Comparison of ENCODE assay signal across 10 cellular contexts in genomic region chr12:51219345-51219744, GRCh38. TPM values are rescaled to one million over a fixed set of nuclear protein-coding genes. Genes with fewer than 3 reads are reported as not detected.
DNase-seq lines count a peak whose midpoint lies in the region; ATAC-seq and TF ChIP-seq lines count a peak whose summit lies in the region.
"Had no signal": no experiment of that assay in that cellular context is flagged by ENCODE, and none has a peak within 500 bp of the region (broad histone marks: within the 10 kb centered on the region; RNA-seq: fewer than 3 reads in every experiment).

No MANE protein-coding gene starts in this region.

- no peak overlapping the region for H3K27ac ChIP-seq in WERI-Rb-1
- H3K27ac ChIP-seq in upper lobe of left lung, result peak overlapping the region; percentile 95 to 98 (median 98)
- H3K27ac ChIP-seq: C4-2B had no signal

- no peak for TF ChIP-seq CTCF in WERI-Rb-1 (IDR thresholded peaks at IDR 0.05; ENCODE audit: low read depth, low read length)
- no peak for TF ChIP-seq CTCF in upper lobe of left lung (IDR thresholded peaks at IDR 0.05)

- TF ChIP-seq EP300 in upper lobe of left lung (IDR thresholded peaks at IDR 0.05), result no peak

- H3K27me3 Mint-ChIP-seq in activated naive CD4-positive, alpha-beta T cell treated with anti-CD3 and anti-CD28 coated beads, Interleukin-2, amount 50 U/mL, for 24 hours, result no peaks in the 10 kb centered on the region
- H3K27me3 Mint-ChIP-seq in immature natural killer cell (ENCODE audit: low read depth in 3 of 3), result peaks cover 3 to 6% (median 5%) of the 10 kb centered on the region in 3 donors

- peaks cover 15 to 21% (median 18%) of the 10 kb centered on the region in 4 donors for H3K4me1 ChIP-seq in upper lobe of left lung

- peaks cover 29% of the 10 kb centered on the region for H3K4me1 Mint-ChIP-seq in activated naive CD4-positive, alpha-beta T cell treated with anti-CD3 and anti-CD28 coated beads, Interleukin-2, amount 50 U/mL, for 24 hours
- H3K4me1 Mint-ChIP-seq in immature natural killer cell, result peaks cover 13 to 21% of the 10 kb centered on the region in 2 donors

- 70 to 73% methylated on average over 5 of the region's 5 CpGs for WGBS in upper lobe of left lung, 2 donors

- H3K36me3 ChIP-seq in WERI-Rb-1, result no peaks in the 10 kb centered on the region
- no peaks in the 10 kb centered on the region for H3K36me3 ChIP-seq in upper lobe of left lung

- DNase-seq in activated naive CD4-positive, alpha-beta T cell treated with anti-CD3 and anti-CD28 coated beads, Interleukin-2, amount 50 U/mL, for 16 hours, result no peak
- DNase-seq in WERI-Rb-1 (no peak), immature natural killer cell (no peak), upper lobe of left lung (no peak), HT-29 (ENCODE audit: low spot score) (no peak)
- DNase-seq: NCI-H1694 treated with DMSO at 0.1 percent for 48 hours had no signal

- peak overlapping the region; percentile 97 for H3K27ac Mint-ChIP-seq in activated naive CD4-positive, alpha-beta T cell treated with anti-CD3 and anti-CD28 coated beads, Interleukin-2, amount 50 U/mL, for 24 hours
- H3K27ac Mint-ChIP-seq in immature natural killer cell, result peak overlapping the region in 5 of 6 donors; percentile 63 to 88 (median 76)

- ATAC-seq in upper lobe of left lung (ENCODE audit: low FRiP score in 2 of 2) (no peak), HG02763 (IDR thresholded peaks at IDR 0.05; ENCODE audit: unreplicated experiment) (no peak), GM21528 (IDR thresholded peaks at IDR 0.05; ENCODE audit: low FRiP score, unreplicated experiment) (no peak)

- H3K27me3 ChIP-seq in WERI-Rb-1 (ENCODE audit: insufficient read depth, low read depth, severe bottlenecking), result no peaks in the 10 kb centered on the region
- no peaks in the 10 kb centered on the region for H3K27me3 ChIP-seq in upper lobe of left lung

- H3K4me3 ChIP-seq in WERI-Rb-1 (ENCODE audit: low read depth, low read length) (peak overlapping the region; percentile 86; the same call in 1 of the 2 replicates), upper lobe of left lung (peak overlapping the region in 2 of 4 donors; percentile 80 to 84)

- H3K4me3 Mint-ChIP-seq in activated naive CD4-positive, alpha-beta T cell treated with anti-CD3 and anti-CD28 coated beads, Interleukin-2, amount 50 U/mL, for 24 hours, result peak overlapping the region; percentile 88
- peak overlapping the region; percentile 65 to 92 (median 81) for H3K4me3 Mint-ChIP-seq in immature natural killer cell

- H3K9me3 Mint-ChIP-seq in activated naive CD4-positive, alpha-beta T cell treated with anti-CD3 and anti-CD28 coated beads, Interleukin-2, amount 50 U/mL, for 24 hours, result no peaks in the 10 kb centered on the region
- H3K9me3 Mint-ChIP-seq in immature natural killer cell, result no peaks in the 10 kb centered on the region

- TF ChIP-seq POLR2A in upper lobe of left lung (IDR thresholded peaks at IDR 0.05), result no peak

- peaks cover under 1% of the 10 kb centered on the region for H3K36me3 Mint-ChIP-seq in activated naive CD4-positive, alpha-beta T cell treated with anti-CD3 and anti-CD28 coated beads, Interleukin-2, amount 50 U/mL, for 24 hours
- no peaks in the 10 kb centered on the region for H3K36me3 Mint-ChIP-seq in immature natural killer cell

- H3K9me3 ChIP-seq in WERI-Rb-1 (ENCODE audit: severe bottlenecking) (no peaks in the 10 kb centered on the region), upper lobe of left lung (no peaks in the 10 kb centered on the region)

RNA-seq across cellular contexts. Expression of gene POU6F1, which starts 1.5 kb away (rescaled TPM):
- 1 to 10 TPM in 1 of 3 donors, under 1 TPM in 2; 0.78 to 1.8 (median 0.86) TPM for polyA plus RNA-seq in immature natural killer cell
- total RNA-seq in upper lobe of left lung, result 10 to 100 TPM in 4 of 6 donors, 1 to 10 TPM in 2; 6.8 to 28.3 (median 12.9) TPM
- 0.05 TPM in 1 of 2 replicates, not detected in the other for total RNA-seq in HT-29 (2014; rRNA removed; shearing (Covaris generic))

RNA-seq across cellular contexts. Expression of gene DAZAP2, which starts 19.3 kb away (rescaled TPM):
- polyA plus RNA-seq in immature natural killer cell, result 1,000 to 10,000 TPM; 1,137 to 2,830 (median 1,368) TPM
- total RNA-seq in upper lobe of left lung, result 100 to 1,000 TPM; 182 to 492 (median 236) TPM
- total RNA-seq in HT-29 (2014; rRNA removed; shearing (Covaris generic)), result 174 and 187 TPM in 2 replicates

RNA-seq across cellular contexts. Expression of gene TFCP2, which starts 46.4 kb away (rescaled TPM):
- 10 to 100 TPM; 10.1 to 16.6 (median 11.7) TPM for polyA plus RNA-seq in immature natural killer cell
- total RNA-seq in upper lobe of left lung, result 10 to 100 TPM in 5 of 6 donors, 1 to 10 TPM in 1; 9.6 to 23.3 (median 20.0) TPM
- 8.4 and 8.7 TPM in 2 replicates for total RNA-seq in HT-29 (2014; rRNA removed; shearing (Covaris generic))

RNA-seq across cellular contexts. Expression of gene SMAGP, which starts 50.9 kb away (rescaled TPM):
- polyA plus RNA-seq in immature natural killer cell, result 10 to 100 TPM; 26.7 to 41.9 (median 34.6) TPM
- 10 to 100 TPM; 25.1 to 58.2 (median 28.8) TPM for total RNA-seq in upper lobe of left lung
- total RNA-seq in HT-29 (2014; rRNA removed; shearing (Covaris generic)), result 93.2 and 125 TPM in 2 replicates
